In the genomic region with DNA sequence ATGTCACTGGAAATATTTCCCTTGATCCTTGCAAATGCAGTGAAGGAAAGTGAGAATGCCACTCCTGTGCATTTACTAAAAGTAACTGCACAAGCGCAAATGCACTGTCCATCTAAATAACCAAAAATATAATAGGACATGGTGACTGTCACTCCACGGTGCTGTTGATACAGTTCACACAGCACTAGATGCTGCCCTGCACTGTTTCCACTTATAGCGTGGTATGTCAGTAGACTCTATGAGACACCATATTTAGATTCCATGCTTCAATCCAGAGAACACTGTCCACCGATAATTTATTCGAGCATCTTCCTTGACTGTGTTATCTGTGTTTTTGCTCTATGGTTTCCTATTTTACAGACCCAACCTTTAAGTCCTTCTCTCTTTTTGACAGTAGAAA, we compare ENCODE assay signal across 1 cellular context.
TF ChIP-seq lines count a peak whose summit lies in the region.

No MANE protein-coding gene starts in this region.

TF ChIP-seq in WTC11, 78 proteins besides CTCF, POLR2A, EP300 and RAD21 (continued from another document):
- TF ChIP-seq, protein P1, sequence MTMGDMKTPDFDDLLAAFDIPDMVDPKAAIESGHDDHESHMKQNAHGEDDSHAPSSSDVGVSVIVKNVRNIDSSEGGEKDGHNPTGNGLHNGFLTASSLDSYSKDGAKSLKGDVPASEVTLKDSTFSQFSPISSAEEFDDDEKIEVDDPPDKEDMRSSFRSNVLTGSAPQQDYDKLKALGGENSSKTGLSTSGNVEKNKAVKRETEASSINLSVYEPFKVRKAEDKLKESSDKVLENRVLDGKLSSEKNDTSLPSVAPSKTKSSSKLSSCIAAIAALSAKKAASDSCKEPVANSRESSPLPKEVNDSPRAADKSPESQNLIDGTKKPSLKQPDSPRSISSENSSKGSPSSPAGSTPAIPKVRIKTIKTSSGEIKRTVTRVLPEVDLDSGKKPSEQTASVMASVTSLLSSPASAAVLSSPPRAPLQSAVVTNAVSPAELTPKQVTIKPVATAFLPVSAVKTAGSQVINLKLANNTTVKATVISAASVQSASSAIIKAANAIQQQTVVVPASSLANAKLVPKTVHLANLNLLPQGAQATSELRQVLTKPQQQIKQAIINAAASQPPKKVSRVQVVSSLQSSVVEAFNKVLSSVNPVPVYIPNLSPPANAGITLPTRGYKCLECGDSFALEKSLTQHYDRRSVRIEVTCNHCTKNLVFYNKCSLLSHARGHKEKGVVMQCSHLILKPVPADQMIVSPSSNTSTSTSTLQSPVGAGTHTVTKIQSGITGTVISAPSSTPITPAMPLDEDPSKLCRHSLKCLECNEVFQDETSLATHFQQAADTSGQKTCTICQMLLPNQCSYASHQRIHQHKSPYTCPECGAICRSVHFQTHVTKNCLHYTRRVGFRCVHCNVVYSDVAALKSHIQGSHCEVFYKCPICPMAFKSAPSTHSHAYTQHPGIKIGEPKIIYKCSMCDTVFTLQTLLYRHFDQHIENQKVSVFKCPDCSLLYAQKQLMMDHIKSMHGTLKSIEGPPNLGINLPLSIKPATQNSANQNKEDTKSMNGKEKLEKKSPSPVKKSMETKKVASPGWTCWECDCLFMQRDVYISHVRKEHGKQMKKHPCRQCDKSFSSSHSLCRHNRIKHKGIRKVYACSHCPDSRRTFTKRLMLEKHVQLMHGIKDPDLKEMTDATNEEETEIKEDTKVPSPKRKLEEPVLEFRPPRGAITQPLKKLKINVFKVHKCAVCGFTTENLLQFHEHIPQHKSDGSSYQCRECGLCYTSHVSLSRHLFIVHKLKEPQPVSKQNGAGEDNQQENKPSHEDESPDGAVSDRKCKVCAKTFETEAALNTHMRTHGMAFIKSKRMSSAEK (CRISPR knock-in tag; IDR thresholded peaks at IDR 0.05; ENCODE audit: borderline replicate concordance): no peak
- TF ChIP-seq, protein P2, sequence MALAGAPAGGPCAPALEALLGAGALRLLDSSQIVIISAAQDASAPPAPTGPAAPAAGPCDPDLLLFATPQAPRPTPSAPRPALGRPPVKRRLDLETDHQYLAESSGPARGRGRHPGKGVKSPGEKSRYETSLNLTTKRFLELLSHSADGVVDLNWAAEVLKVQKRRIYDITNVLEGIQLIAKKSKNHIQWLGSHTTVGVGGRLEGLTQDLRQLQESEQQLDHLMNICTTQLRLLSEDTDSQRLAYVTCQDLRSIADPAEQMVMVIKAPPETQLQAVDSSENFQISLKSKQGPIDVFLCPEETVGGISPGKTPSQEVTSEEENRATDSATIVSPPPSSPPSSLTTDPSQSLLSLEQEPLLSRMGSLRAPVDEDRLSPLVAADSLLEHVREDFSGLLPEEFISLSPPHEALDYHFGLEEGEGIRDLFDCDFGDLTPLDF (CRISPR knock-in tag; IDR thresholded peaks at IDR 0.05): no peak
